32 cellular contexts compared by ENCODE assay signal in the genomic region with DNA sequence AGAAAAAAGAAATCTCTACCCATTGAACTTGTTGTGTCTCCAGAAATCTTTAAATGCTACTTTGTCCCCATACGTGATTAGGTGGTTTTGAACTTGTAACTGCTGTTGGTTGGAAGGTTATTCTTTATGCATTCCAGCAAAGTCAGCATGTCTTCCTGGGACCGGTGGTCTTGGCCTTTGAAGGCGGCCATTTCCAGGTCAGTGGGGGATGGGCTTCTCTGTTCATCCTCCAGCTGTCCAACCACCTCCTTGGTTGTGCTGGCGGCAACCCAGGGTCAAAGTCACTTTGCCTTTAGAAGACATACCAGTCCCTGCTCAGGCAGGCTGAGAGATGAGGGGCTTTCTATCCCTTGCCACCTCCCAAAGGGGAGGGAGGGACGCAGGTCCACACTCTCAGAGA.
"Had no signal": no experiment of that assay in that cellular context is flagged by ENCODE, and none has a peak within 500 bp of the region (broad histone marks: within the 10 kb centered on the region; RNA-seq: fewer than 3 reads in every experiment).

No MANE protein-coding gene starts in this region.

- H3K27me3 ChIP-seq: brain microvascular endothelial cell, colonic mucosa had no signal

- H3K4me1 ChIP-seq: colonic mucosa, esophagus squamous epithelium had no signal

- H3K9me3 ChIP-seq: colonic mucosa, esophagus squamous epithelium had no signal

- H3K27ac Mint-ChIP-seq: activated B cell treated with CpG ODN at 0.5 μM for 24 hours; activated CD8-positive, alpha-beta memory T cell treated with anti-CD3 and anti-CD28 coated beads, Interleukin-2, amount 10 ng/mL, durations not matched to agents 7 days and 5 days; activated CD8-positive, alpha-beta T cell treated with anti-CD3 and anti-CD28 coated beads, Interleukin-2, amount 10 ng/mL, durations not matched to agents 7 days and 5 days; activated naive CD8-positive, alpha-beta T cell; activated T-helper 17 cell treated with anti-CD3 and anti-CD28 coated beads, Interleukin-2, amount 50 U/mL, for 72 hours; T-cell; T-helper 1 cell treated with Interleukin-12 subunit alpha and Interleukin-12 subunit beta and Interleukin-4 antibody, amounts not matched to agents 30 μg/mL and 1 μg/mL, for 36 hours; T-helper 2 cell treated with Interferon-gamma antibody and Interleukin-4, amounts not matched to agents 5 μg/mL and 100 μg/mL, for 36 hours had no signal

- H3K36me3 ChIP-seq: brain microvascular endothelial cell, colonic mucosa, esophagus squamous epithelium, WERI-Rb-1 had no signal

- H3K36me3 Mint-ChIP-seq: activated CD8-positive, alpha-beta memory T cell treated with anti-CD3 and anti-CD28 coated beads, Interleukin-2, amount 10 ng/mL, durations not matched to agents 7 days and 5 days; T-cell had no signal

- H3K4me3 Mint-ChIP-seq: activated B cell treated with CpG ODN at 0.5 μM for 24 hours; activated CD8-positive, alpha-beta memory T cell treated with anti-CD3 and anti-CD28 coated beads, Interleukin-2, amount 10 ng/mL, durations not matched to agents 7 days and 5 days; activated CD8-positive, alpha-beta T cell treated with anti-CD3 and anti-CD28 coated beads, Interleukin-2, amount 10 ng/mL, durations not matched to agents 7 days and 5 days; activated naive CD8-positive, alpha-beta T cell; activated T-cell treated with anti-CD3 and anti-CD28 coated beads, Interleukin-2, amount 50 U/mL, for 4 hours; activated T-helper 17 cell treated with anti-CD3 and anti-CD28 coated beads, Interleukin-2, amount 50 U/mL, for 72 hours; T-cell; T-helper 1 cell treated with Interleukin-12 subunit alpha and Interleukin-12 subunit beta and Interleukin-4 antibody, amounts not matched to agents 30 μg/mL and 1 μg/mL, for 36 hours; T-helper 2 cell treated with Interferon-gamma antibody and Interleukin-4, amounts not matched to agents 5 μg/mL and 100 μg/mL, for 36 hours had no signal

- H3K9me3 Mint-ChIP-seq: activated B cell treated with CpG ODN at 0.5 μM for 24 hours; activated T-cell treated with anti-CD3 and anti-CD28 coated beads, Interleukin-2, amount 50 U/mL, for 4 hours; activated T-helper 17 cell treated with anti-CD3 and anti-CD28 coated beads, Interleukin-2, amount 50 U/mL, for 72 hours; T-cell; T-helper 1 cell treated with Interleukin-12 subunit alpha and Interleukin-12 subunit beta and Interleukin-4 antibody, amounts not matched to agents 30 μg/mL and 1 μg/mL, for 36 hours; T-helper 2 cell treated with Interferon-gamma antibody and Interleukin-4, amounts not matched to agents 5 μg/mL and 100 μg/mL, for 36 hours had no signal

- H3K27me3 Mint-ChIP-seq: activated B cell treated with CpG ODN at 0.5 μM for 24 hours had no signal

- H3K4me3 ChIP-seq: colonic mucosa, esophagus squamous epithelium had no signal

- DNase-seq: activated B cell treated with CpG ODN at 0.5 μM for 24 hours; activated CD4-positive, alpha-beta T cell treated with anti-CD3 and anti-CD28 coated beads for 48 hours; activated CD4-positive, alpha-beta T cell treated with anti-CD3 and anti-CD28 coated beads, Interleukin-2, amount 50 U/mL, for 1 hour; activated CD4-positive, alpha-beta T cell treated with anti-CD3 and anti-CD28 coated beads, Interleukin-2, amount 50 U/mL, for 48 hours; activated CD8-positive, alpha-beta memory T cell treated with anti-CD3 and anti-CD28 coated beads, Interleukin-2, amount 10 ng/mL, durations not matched to agents 7 days and 5 days; activated CD8-positive, alpha-beta T cell treated with anti-CD3 and anti-CD28 coated beads, Interleukin-2, amount 10 ng/mL, durations not matched to agents 7 days and 5 days; activated effector memory CD4-positive, alpha-beta T cell treated with Interleukin-2 at 50 U/mL for 16 hours; activated gamma-delta T cell treated with Interleukin-2 at 50 U/mL for 16 hours; activated naive CD4-positive, alpha-beta T cell treated with anti-CD3 and anti-CD28 coated beads, Interleukin-2, amount 50 U/mL, for 16 hours; activated naive CD4-positive, alpha-beta T cell treated with Interleukin-2 at 50 U/mL for 16 hours; activated T-cell treated with anti-CD3 and anti-CD28 coated beads, Interleukin-2, amount 50 U/mL, for 4 hours; amniotic stem cell; anterior cingulate cortex; brain microvascular endothelial cell; caudate nucleus; cerebellar nuclear complex; colonic mucosa; effector CD8-positive, alpha-beta T cell; esophagus squamous epithelium; foreskin melanocyte; T-cell; T1000; WERI-Rb-1 had no signal

- ATAC-seq: activated CD4-positive, CD25-positive, alpha-beta regulatory T cell treated with anti-CD3 and anti-CD28 coated beads, Interleukin-2, amount 50 U/mL, for 24 hours; activated CD8-positive, alpha-beta memory T cell treated with anti-CD3 and anti-CD28 coated beads, Interleukin-2, amount 10 ng/mL, durations not matched to agents 7 days and 5 days; activated CD8-positive, alpha-beta T cell treated with anti-CD3 and anti-CD28 coated beads, Interleukin-2, amount 10 ng/mL, durations not matched to agents 7 days and 5 days; activated T-cell treated with anti-CD3 and anti-CD28 coated beads, Interleukin-2, amount 50 U/mL, for 4 hours; activated T-helper 17 cell treated with anti-CD3 and anti-CD28 coated beads, Interleukin-2, amount 50 U/mL, for 72 hours; T-cell had no signal

- H3K27ac ChIP-seq: brain microvascular endothelial cell, colonic mucosa, epithelial cell of prostate, esophagus squamous epithelium, WERI-Rb-1 had no signal

- FAIRE-seq: astrocyte, endometrium, endothelial cell of umbilical vein had no signal

- H3K4me1 Mint-ChIP-seq: activated B cell treated with CpG ODN at 0.5 μM for 24 hours; activated CD8-positive, alpha-beta memory T cell treated with anti-CD3 and anti-CD28 coated beads, Interleukin-2, amount 10 ng/mL, durations not matched to agents 7 days and 5 days; activated T-helper 17 cell treated with anti-CD3 and anti-CD28 coated beads, Interleukin-2, amount 50 U/mL, for 72 hours; T-cell had no signal
